18 cellular contexts compared by ENCODE assay signal in the genomic region with DNA sequence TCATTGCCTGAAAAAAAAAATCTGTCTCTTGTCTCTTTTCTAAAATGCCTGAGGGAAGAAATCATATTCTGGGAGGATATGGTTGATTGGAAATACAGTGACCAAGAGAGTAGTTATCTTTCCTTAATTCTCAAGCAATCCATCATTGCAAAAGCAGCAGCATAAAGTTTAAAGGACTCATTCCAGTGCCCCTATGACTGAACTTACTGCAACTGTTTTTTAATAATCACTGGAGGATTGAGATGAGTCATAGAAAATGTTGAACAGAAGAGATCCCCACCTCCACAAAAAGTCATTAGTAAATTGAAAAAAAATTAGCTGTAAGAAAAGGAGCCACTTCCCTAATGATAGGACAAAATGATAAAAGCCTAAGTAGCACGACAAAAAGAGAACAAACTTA.
"Had no signal": no experiment of that assay in that cellular context is flagged by ENCODE, and none has a peak within 500 bp of the region (broad histone marks: within the 10 kb centered on the region; RNA-seq: fewer than 3 reads in every experiment).

No MANE protein-coding gene starts in this region.

- H3K4me1 ChIP-seq: lower lobe of right lung, neural progenitor cell, pancreas, thyroid gland had no signal

- H3K9me3 ChIP-seq: lower lobe of right lung, pancreas, thyroid gland had no signal

- H3K27ac ChIP-seq: epithelial cell of prostate, lower lobe of right lung, neural progenitor cell, pancreas, thyroid gland had no signal

- DNase-seq: activated CD4-positive, alpha-beta T cell treated with anti-CD3 and anti-CD28 coated beads for 1 hour; activated CD4-positive, alpha-beta T cell treated with anti-CD3 and anti-CD28 coated beads, Interleukin-2, amount 50 U/mL, for 4 hours; activated naive CD4-positive, alpha-beta T cell; activated naive CD8-positive, alpha-beta T cell treated with anti-CD3 and anti-CD28 coated beads, Interleukin-2, amount 10 ng/mL, durations not matched to agents 7 days and 5 days; activated T-cell treated with anti-CD3 and anti-CD28 coated beads for 4 hours; aorta; dermis blood vessel endothelial cell; lower lobe of right lung; midbrain; pancreas; T-helper 1 cell; T1000; thyroid gland had no signal

- H3K4me3 ChIP-seq: lower lobe of right lung, neural progenitor cell, pancreas, thyroid gland had no signal

- ATAC-seq: lower lobe of right lung; pancreas; stimulated activated memory B cell treated with anti-CD40 and anti-IgM and Interleukin-4, amounts not matched to agents 10 μg/mL and 1 μg/mL and 100 μg/mL, for 72 hours had no signal

- H3K36me3 ChIP-seq: lower lobe of right lung, neural progenitor cell, pancreas, thyroid gland had no signal

- FAIRE-seq: bronchial epithelial cell, pancreas, urothelium cell line had no signal

- H3K27me3 ChIP-seq: neural progenitor cell, pancreas, thyroid gland had no signal
